ENCODE assay signal across 1 cellular context in genomic region chr11:100730266-100730665, GRCh38.
TF ChIP-seq lines count a peak whose summit lies in the region.

No MANE protein-coding gene starts in this region.

TF ChIP-seq in H1, 55 proteins besides CTCF, POLR2A, EP300 and RAD21 (continued from another document):
- no peak for TF ChIP-seq SIRT6 (IDR thresholded peaks at IDR 0.05; ENCODE audit: low read length)
- no peak for TF ChIP-seq KDM5A (IDR thresholded peaks at IDR 0.05; ENCODE audit: low read length)
- TF ChIP-seq JUN (IDR thresholded peaks at IDR 0.05; ENCODE audit: low read depth, low read length) = no peak
- no peak for TF ChIP-seq PHF8 (conservative IDR thresholded peaks at IDR 0.05; ENCODE audit: low read depth, low read length)
- no peak for TF ChIP-seq TBP (IDR thresholded peaks at IDR 0.05; ENCODE audit: low read depth, low read length)
- TF ChIP-seq RFX5 (IDR thresholded peaks at IDR 0.05; ENCODE audit: borderline replicate concordance, low read depth, low read length) = no peak
- no peak for TF ChIP-seq BRCA1 (IDR thresholded peaks at IDR 0.05; ENCODE audit: low read depth, low read length)
- TF ChIP-seq TAF7 (optimal IDR thresholded peaks at IDR 0.05; ENCODE audit: borderline replicate concordance, low read depth, low read length) = no peak
- TF ChIP-seq JUND (IDR thresholded peaks at IDR 0.05; ENCODE audit: low read length) = no peak
- no peak for TF ChIP-seq CEBPB (IDR thresholded peaks at IDR 0.05; ENCODE audit: low read depth, low read length)
- TF ChIP-seq NANOG (IDR thresholded peaks at IDR 0.05; ENCODE audit: insufficient read depth, low read depth, low read length, poor library complexity, severe bottlenecking) = no peak
- TF ChIP-seq CHD7 (IDR thresholded peaks at IDR 0.05; ENCODE audit: insufficient replicate concordance, low read length) = no peak
